32 cellular contexts compared by ENCODE assay signal in genomic region chr10:133191651-133192050, GRCh38. TPM values are rescaled to one million over a fixed set of nuclear protein-coding genes. Genes with fewer than 3 reads are reported as not detected.
"Had no signal": no experiment of that assay in that cellular context is flagged by ENCODE, and none has a peak within 500 bp of the region (broad histone marks: within the 10 kb centered on the region; RNA-seq: fewer than 3 reads in every experiment).

No MANE protein-coding gene starts in this region.

- H3K4me1 ChIP-seq: colonic mucosa, esophagus squamous epithelium, gastrocnemius medialis, heart right ventricle, left lung, lower lobe of right lung had no signal

- H3K4me3 Mint-ChIP-seq: dendritic cell treated with granulocyte-macrophage colony-stimulating factor and Interleukin-4, amounts not matched to agents 40 ng/mL and 50 ng/mL, for 4 days; effector memory CD8-positive, alpha-beta T cell; endodermal cell; mesothelial cell of epicardium had no signal

- DNase-seq: colonic mucosa; cortex of kidney; effector CD8-positive, alpha-beta T cell; effector memory CD8-positive, alpha-beta T cell; endodermal cell; erythroblast; esophagus squamous epithelium; foreskin fibroblast; foreskin melanocyte; gastrocnemius medialis; glutamatergic neuron; head of caudate nucleus; heart right ventricle; hippocampal formation; kidney glomerular epithelial cell; left ventricle myocardium superior; lower lobe of right lung; mesenchymal stem cell; mucosa of descending colon had no signal

- H3K27ac ChIP-seq: colonic mucosa, epithelial cell of prostate, esophagus squamous epithelium, gastrocnemius medialis, heart right ventricle, left lung, lower lobe of right lung had no signal

- H3K4me3 ChIP-seq: colonic mucosa, esophagus squamous epithelium, gastrocnemius medialis, heart right ventricle, left lung, lower lobe of right lung, mucosa of descending colon had no signal

- H3K4me1 Mint-ChIP-seq: endodermal cell had no signal

- H3K9me3 ChIP-seq: colonic mucosa, esophagus squamous epithelium, gastrocnemius medialis, left lung, lower lobe of right lung had no signal

- ATAC-seq: effector memory CD8-positive, alpha-beta T cell; esophagus mucosa; gastrocnemius medialis; heart right ventricle; left lung; left ventricle myocardium superior; lower lobe of right lung; mucosa of descending colon had no signal

- H3K9me3 Mint-ChIP-seq: dendritic cell treated with granulocyte-macrophage colony-stimulating factor and Interleukin-4, amounts not matched to agents 40 ng/mL and 50 ng/mL, for 4 days; effector memory CD8-positive, alpha-beta T cell had no signal

- H3K27me3 ChIP-seq: colonic mucosa had no signal

- H3K27ac Mint-ChIP-seq: dendritic cell treated with granulocyte-macrophage colony-stimulating factor and Interleukin-4, amounts not matched to agents 40 ng/mL and 50 ng/mL, for 4 days; effector memory CD8-positive, alpha-beta T cell; endodermal cell; mesothelial cell of epicardium had no signal

RNA-seq across cellular contexts. Expression of gene KNDC1, which starts 31.6 kb away (rescaled TPM):
- total RNA-seq: glomerular endothelial cell, myocyte had no signal

RNA-seq across cellular contexts. Expression of gene UTF1, which starts 38.4 kb away (rescaled TPM):
- total RNA-seq: cerebellum, colonic mucosa, dermis microvascular lymphatic vessel endothelial cell, esophagus mucosa, esophagus squamous epithelium, gastrocnemius medialis, glomerular endothelial cell, heart right ventricle, left lung, left ventricle myocardium superior, lower leg skin, lower lobe of right lung, lung microvascular endothelial cell, mesenteric fat pad, mesothelial cell of epicardium, mucosa of descending colon, myocyte had no signal
- polyA plus RNA-seq: heart right ventricle, keratinocyte had no signal

RNA-seq across cellular contexts. Expression of gene VENTX, which starts 46.0 kb away (rescaled TPM):
- total RNA-seq: dermis microvascular lymphatic vessel endothelial cell, glomerular endothelial cell, lung microvascular endothelial cell had no signal
- polyA plus RNA-seq: keratinocyte had no signal
